ENCODE assay signal across 14 cellular contexts in genomic region chr16:23301251-23302044, GRCh38. TPM values are rescaled to one million over a fixed set of nuclear protein-coding genes. Genes with fewer than 3 reads are reported as not detected.
A peak's percentile ranks its signal among the peaks of the same experiment; 100 is the strongest.
DNase-seq lines count a peak whose midpoint lies in the region; ATAC-seq, FAIRE-seq and TF ChIP-seq lines count a peak whose summit lies in the region.
"Had no signal": no experiment of that assay in that cellular context is flagged by ENCODE, and none has a peak within 500 bp of the region (broad histone marks: within the 10 kb centered on the region; RNA-seq: fewer than 3 reads in every experiment).

No MANE protein-coding gene starts in this region.

- H3K4ac ChIP-seq in trophoblast cell (ENCODE audit: low read depth, low read length) = no peak overlapping the region

- H3K18ac ChIP-seq in trophoblast cell (ENCODE audit: low read length) = no peak overlapping the region

- H3K79me1 ChIP-seq in trophoblast cell (ENCODE audit: low read length) = no peaks in the 10 kb centered on the region

- H4K12ac ChIP-seq in trophoblast cell (ENCODE audit: low read depth, low read length) = no peak overlapping the region

- no peaks in the 10 kb centered on the region for H3K9me2 ChIP-seq in hepatocyte (replicated peaks; ENCODE audit: insufficient read depth)

- no peak overlapping the region for H2BK5ac ChIP-seq in trophoblast cell (ENCODE audit: low read depth, low read length, poor library complexity)

- no peak overlapping the region for H2BK12ac ChIP-seq in trophoblast cell (ENCODE audit: low read length)

- no peak overlapping the region for H4K8ac ChIP-seq in trophoblast cell (ENCODE audit: low read depth, low read length)

- WGBS in hepatocyte (ENCODE audit: low lambda C conversion rate, missing lambda C conversion rate) = 16% methylated on average over 18 of the region's 18 CpGs
- no CpG with 5 or more reads among the region's 18 CpGs for WGBS in trophoblast cell (ENCODE audit: extremely low coverage, insufficient coverage, insufficient read length)

- peak overlapping the region; percentile 46; the same call in 1 of the 2 replicates for H3K27ac ChIP-seq in VCaP
- H3K27ac ChIP-seq in hepatocyte = no peak overlapping the region
- no peak overlapping the region for H3K27ac ChIP-seq in trophoblast cell (ENCODE audit: low read depth, low read length)
- H3K27ac ChIP-seq: C4-2B, RWPE1 had no signal

- TF ChIP-seq CTCF in GM12865 (IDR thresholded peaks at IDR 0.05; ENCODE audit: insufficient read depth, low read depth, low read length, missing control alignments) (no peak), VCaP (conservative IDR thresholded peaks at IDR 0.05) (no peak), hepatocyte (IDR thresholded peaks at IDR 0.05; ENCODE audit: poor library complexity) (no peak)

- no peaks in the 10 kb centered on the region for H4K20me1 ChIP-seq in hepatocyte (ENCODE audit: insufficient read depth, poor library complexity, severe bottlenecking)

- ATAC-seq in HG02852 (IDR thresholded peaks at IDR 0.05; ENCODE audit: unreplicated experiment) = no peak
- ATAC-seq: sciatic nerve had no signal

- H3K4me1 ChIP-seq in hepatocyte (ENCODE audit: insufficient read depth) = no peaks in the 10 kb centered on the region
- peaks cover 0 to 6% of the 10 kb centered on the region in 2 experiments for H3K4me1 ChIP-seq in trophoblast cell (ENCODE audit: control insufficient read depth in 1 of 2, insufficient read depth in 2 of 2, low read length in 2 of 2)

- no peak for FAIRE-seq in frontal cortex (lab: Jason Lieb, UNC)
- FAIRE-seq: H54, urothelium cell line had no signal

- no peak overlapping the region for H4K91ac ChIP-seq in trophoblast cell (ENCODE audit: low read depth, low read length)

- H3K4me3 ChIP-seq in GM12865 (ENCODE audit: low read depth, low read length) (peak overlapping the region; percentile 49), hepatocyte (no peak overlapping the region), trophoblast cell (ENCODE audit: low read depth, low read length) (no peak overlapping the region)

- no peak overlapping the region for H3K14ac ChIP-seq in trophoblast cell (ENCODE audit: low read length)

- DNase-seq in GM12865 (ENCODE audit: low read depth) = no peak
- DNase-seq in hepatocyte (ENCODE audit: low spot score) = no peak
- no peak for DNase-seq in trophoblast cell
- no peak for DNase-seq in frontal cortex (ENCODE audit: low spot score in 2 of 2)
- no peak for DNase-seq in NCI-H1105 (lab: John Stamatoyannopoulos, UW)
- no peak for DNase-seq in DMS114 treated with DMSO at 0.1 percent for 48 hours (lab: John Stamatoyannopoulos, UW; ENCODE audit: unreplicated experiment)
- DNase-seq: NCI-H2081 treated with DMSO at 0.1 percent for 48 hours had no signal

- no peak overlapping the region for H2BK120ac ChIP-seq in trophoblast cell (ENCODE audit: insufficient read depth, low read length, poor library complexity)

- H2AK5ac ChIP-seq in trophoblast cell (ENCODE audit: low read length) = no peak overlapping the region

- H3K9ac ChIP-seq in trophoblast cell (ENCODE audit: low read length) = no peak overlapping the region

- H3K27me3 ChIP-seq in hepatocyte = peaks cover 59% of the 10 kb centered on the region
- H3K27me3 ChIP-seq in trophoblast cell (ENCODE audit: insufficient read depth, low read length) = peaks cover 20% of the 10 kb centered on the region

- no peak overlapping the region for H3K23ac ChIP-seq in trophoblast cell (ENCODE audit: low read length)

- H3K4me2 ChIP-seq in hepatocyte (peak overlapping the region; percentile 73), trophoblast cell (ENCODE audit: low read length) (peak overlapping the region; percentile 65)

- H2AFZ ChIP-seq in hepatocyte (no peak overlapping the region), trophoblast cell (ENCODE audit: insufficient read depth, low read length, poor library complexity) (no peak overlapping the region)

- no peaks in the 10 kb centered on the region for H3K79me2 ChIP-seq in hepatocyte
- no peaks in the 10 kb centered on the region for H3K79me2 ChIP-seq in trophoblast cell (ENCODE audit: control insufficient read depth, insufficient read depth, low read length, poor library complexity)

- H3K36me3 ChIP-seq in hepatocyte (replicated peaks; ENCODE audit: insufficient read depth, low read depth) (no peaks in the 10 kb centered on the region), trophoblast cell (ENCODE audit: control insufficient read depth in 1 of 2, insufficient read depth in 2 of 2, low read length in 2 of 2) (no peaks in the 10 kb centered on the region)

- H3K9me3 ChIP-seq in hepatocyte (ENCODE audit: low read depth) (no peaks in the 10 kb centered on the region), trophoblast cell (ENCODE audit: insufficient read depth, low read depth, low read length) (peaks cover 4% of the 10 kb centered on the region)

RNA-seq across cellular contexts. Expression of gene SCNN1B, which starts 0.7 kb away (rescaled TPM):
- total RNA-seq in hepatocyte (0.23 and 0.24 TPM in 2 replicates), frontal cortex (not detected)
- polyA plus RNA-seq in hepatocyte = 0.85 and 2.7 TPM in 2 replicates
- not detected in 2 replicates for polyA plus RNA-seq in trophoblast cell (2013)
